Comparison of ENCODE assay signal across 8 cellular contexts in the genomic region with DNA sequence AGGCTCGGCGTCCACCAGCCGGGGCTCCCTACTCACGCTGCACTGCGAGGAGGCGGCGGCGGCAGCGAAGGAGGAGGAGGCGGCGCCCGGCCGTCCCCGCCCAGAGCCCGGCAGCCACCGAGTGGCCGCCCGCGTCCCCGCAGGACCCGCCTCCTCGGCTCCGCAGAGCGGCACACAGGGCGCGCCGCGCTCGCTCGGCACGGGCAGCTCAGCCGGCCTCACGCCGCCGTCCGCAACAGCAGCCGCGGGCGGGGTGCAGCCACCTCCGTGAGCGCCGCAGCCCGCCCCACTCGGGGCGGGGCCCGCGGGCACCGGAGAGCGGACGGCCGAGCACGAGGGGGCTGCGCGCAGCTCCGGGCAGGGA. TPM values are rescaled to one million over a fixed set of nuclear protein-coding genes. Genes with fewer than 3 reads are reported as not detected.
DNase-seq lines count a peak whose midpoint lies in the region; ATAC-seq, FAIRE-seq and TF ChIP-seq lines count a peak whose summit lies in the region.

A gene (minus strand): TSS at position 46 of the 364 bp plus-strand sequence. CDS start 52,952 bp downstream, outside the sequence.

- H3K4me3 ChIP-seq in fibroblast of lung (replicated peaks in 1 of 4; ENCODE audit: control extremely low read depth in 1 of 4, insufficient read depth in 1 of 4, low read depth in 3 of 4, low read length in 4 of 4), result peak within 1 kb of the TSS; percentile 79 to 94 (median 85)

- peak within 1 kb of the TSS; percentile 96 for H3K9ac ChIP-seq in fibroblast of lung (ENCODE audit: insufficient read depth, low read length)

- no peaks in the 10 kb centered on the region for H3K27me3 Mint-ChIP-seq in natural killer cell (ENCODE audit: low read depth in 2 of 2)

- peak within 1 kb of the TSS; percentile 86 for H2AFZ ChIP-seq in fibroblast of lung (ENCODE audit: low read length)

- no peak for FAIRE-seq in RCC 7860 (lab: Jason Lieb, UNC)

- H3K9me3 Mint-ChIP-seq in natural killer cell, result no peaks in the 10 kb centered on the region

- H3K4me1 ChIP-seq in fibroblast of lung (ENCODE audit: control insufficient read depth, extremely low read depth, insufficient read depth, low read length), result no peaks in the 10 kb centered on the region

- no peaks in the 10 kb centered on the region for H4K20me1 ChIP-seq in fibroblast of lung (ENCODE audit: control insufficient read depth, extremely low read depth, insufficient read depth, low read length)

- peak within 1 kb of the TSS; percentile 96 to 97 for H3K27ac Mint-ChIP-seq in natural killer cell

- DNase-seq in DMS153 (lab: John Stamatoyannopoulos, UW), result peak; percentile 85
- peak; percentile 72 for DNase-seq in HuH-7 (ENCODE audit: low spot score)
- DNase-seq in RCC 7860 (ENCODE audit: low spot score), result peak; percentile 78
- DNase-seq in activated T-helper 1 cell treated with anti-CD3 and anti-CD28 coated beads, Interleukin-2, amount 50 U/mL, for 16 hours (ENCODE audit: low read depth in 1 of 2, low spot score in 1 of 2), result peak; percentile 65 to 76
- peak; percentile 82 to 86 for DNase-seq in fibroblast of lung (ENCODE audit: low read depth in 2 of 2)
- DNase-seq in natural killer cell, result peak; percentile 88
- DNase-seq in stimulated activated naive CD8-positive, alpha-beta T cell treated with anti-CD3 and anti-CD28 coated beads, Interleukin-15, Interleukin-2, amounts not matched to agents 100 U/mL and 50 U/mL, for 24 hours, result peak; percentile 83

- H3K27me3 ChIP-seq in fibroblast of lung (ENCODE audit: control insufficient read depth, insufficient read depth, low read length), result no peaks in the 10 kb centered on the region

- TF ChIP-seq CTCF in fibroblast of lung (conservative IDR thresholded peaks at IDR 0.05 in 1 of 2, IDR thresholded peaks at IDR 0.05 in 1 of 2; ENCODE audit: low read depth in 1 of 2, low read length in 2 of 2) (no peak), natural killer cell (IDR thresholded peaks at IDR 0.05) (no peak)

- peak; percentile 57 for ATAC-seq in GM21515 (IDR thresholded peaks at IDR 0.05; ENCODE audit: unreplicated experiment)
- peak; percentile 60 to 79 (median 69) for ATAC-seq in natural killer cell
- ATAC-seq in stimulated activated naive CD8-positive, alpha-beta T cell treated with anti-CD3 and anti-CD28 coated beads, Interleukin-15, Interleukin-2, amounts not matched to agents 100 U/mL and 50 U/mL, for 24 hours, result peak; percentile 73

- H3K4me3 Mint-ChIP-seq in natural killer cell, result peak within 1 kb of the TSS; percentile 96

- intact Hi-C loops in natural killer cell (cut with micrococcal nuclease), result loop anchor here (1.0 to 5.0 kb wide), 6 partner anchors 46 to 242 kb away; no protein-coding TSS in a partner anchor

- H3K27ac ChIP-seq in fibroblast of lung (ENCODE audit: insufficient read depth, low read length), result peak within 1 kb of the TSS; percentile 98

- H3K36me3 ChIP-seq in fibroblast of lung (ENCODE audit: control insufficient read depth, insufficient read depth, low read length), result no peaks in the 10 kb centered on the region

- peaks cover 47% of the 10 kb centered on the region for H3K79me2 ChIP-seq in fibroblast of lung (ENCODE audit: control insufficient read depth, insufficient read depth, low read length)

- peak within 1 kb of the TSS; percentile 86 for H3K4me2 ChIP-seq in fibroblast of lung (ENCODE audit: extremely low read depth, insufficient read depth, low read length)

- H3K9me3 ChIP-seq in fibroblast of lung (ENCODE audit: control insufficient read depth, insufficient read depth, low read depth, low read length), result no peaks in the 10 kb centered on the region

- no peaks in the 10 kb centered on the region for H3K36me3 Mint-ChIP-seq in natural killer cell

- peaks cover 42 to 47% of the 10 kb centered on the region in 2 donors for H3K4me1 Mint-ChIP-seq in natural killer cell

RNA-seq across cellular contexts. Expression of the gene that starts here (rescaled TPM):
- total RNA-seq in fibroblast of lung (101 and 141 TPM in 2 replicates), natural killer cell (10 to 100 TPM; 87.8 to 97.6 (median 97.3) TPM)
- polyA plus RNA-seq in fibroblast of lung, result 43.0 and 64.3 TPM in 2 replicates
- 39.8 and 57.0 TPM in 2 replicates for polyA plus RNA-seq in fibroblast of lung (2012)
- 7.4 and 17.9 TPM in 2 replicates for polyA minus RNA-seq in fibroblast of lung (ENCODE audit: low replicate concordance)

Comparison
In these comparisons a context has a peak if more than half of its experiments do, and no peak if none do; other contexts are left out.
1. Peak in every context shown above with its lines: DNase-seq, ATAC-seq, H3K4me3 ChIP-seq and H3K27ac ChIP-seq.